In genomic region chr1:161013591-161014513, GRCh38 we compare ENCODE assay signal across 1 cellular context.
A peak's percentile ranks its signal among the peaks of the same experiment; 100 is the strongest.
TF ChIP-seq lines count a peak whose summit lies in the region.

No MANE protein-coding gene starts in this region.

TF ChIP-seq in HepG2, 621 proteins besides CTCF, POLR2A, EP300 and RAD21 (continued from another document and continues in another):
- no peak for TF ChIP-seq CERS6 (CRISPR knock-in tag; IDR thresholded peaks at IDR 0.05)
- TF ChIP-seq TRIM22 (IDR thresholded peaks at IDR 0.05) = no peak
- peak; percentile 47; the same call in 1 of the 2 replicates for TF ChIP-seq NR2F2 (IDR thresholded peaks at IDR 0.05; ENCODE audit: borderline replicate concordance, low read depth)
- TF ChIP-seq ZNF432 (CRISPR knock-in tag; IDR thresholded peaks at IDR 0.05; ENCODE audit: borderline replicate concordance) = no peak
- no peak for TF ChIP-seq ZNF296 (CRISPR knock-in tag; conservative IDR thresholded peaks at IDR 0.05)
- TF ChIP-seq AKNA (CRISPR knock-in tag; IDR thresholded peaks at IDR 0.05; ENCODE audit: borderline replicate concordance) = no peak
- no peak for TF ChIP-seq RNF219 (CRISPR knock-in tag; IDR thresholded peaks at IDR 0.05)
- peak; percentile 86 for TF ChIP-seq MLX (CRISPR knock-in tag; IDR thresholded peaks at IDR 0.05)
- peak; percentile 87; the same call in 1 of the 2 replicates for TF ChIP-seq ZNF333 (CRISPR knock-in tag; IDR thresholded peaks at IDR 0.05; ENCODE audit: borderline replicate concordance)
- 0 out of 2 replicates have a peak, but pooled peaks have one; percentile 66 for TF ChIP-seq POLR2AphosphoS2 (IDR thresholded peaks at IDR 0.05; ENCODE audit: low read depth, low read length)
- TF ChIP-seq ZNF709 (CRISPR knock-in tag; IDR thresholded peaks at IDR 0.05) = peak; percentile 39; the same call in 1 of the 2 replicates
- no peak for TF ChIP-seq ZNF407 (CRISPR knock-in tag; IDR thresholded peaks at IDR 0.05; ENCODE audit: not compliant biosample characterization)
- TF ChIP-seq NFRKB (IDR thresholded peaks at IDR 0.05) = no peak
- peak; percentile 50; the same call in 1 of the 2 replicates for TF ChIP-seq ZNF362 (CRISPR knock-in tag; IDR thresholded peaks at IDR 0.05; ENCODE audit: borderline replicate concordance)
- peak; percentile 16; the same call in 1 of the 2 replicates for TF ChIP-seq TBX3 (IDR thresholded peaks at IDR 0.05; ENCODE audit: borderline replicate concordance)
- TF ChIP-seq U2AF2 (IDR thresholded peaks at IDR 0.05; ENCODE audit: low read depth, low read length) = no peak
- TF ChIP-seq MEIS2 (CRISPR knock-in tag; IDR thresholded peaks at IDR 0.05) = peak; percentile 93
- peak; percentile 65 for TF ChIP-seq SIX4 (CRISPR knock-in tag; IDR thresholded peaks at IDR 0.05)
- TF ChIP-seq ZNF629 (CRISPR knock-in tag; conservative IDR thresholded peaks at IDR 0.05) = peak; percentile 71
- TF ChIP-seq MXI1 (IDR thresholded peaks at IDR 0.05; ENCODE audit: borderline replicate concordance, low read depth, low read length) = peak; percentile 70; the same call in 1 of the 3 replicates
- peak; percentile 81 for TF ChIP-seq ZNF292 (CRISPR knock-in tag; IDR thresholded peaks at IDR 0.05; ENCODE audit: borderline replicate concordance, low read depth)
- TF ChIP-seq ZKSCAN5 (CRISPR knock-in tag; IDR thresholded peaks at IDR 0.05) = no peak
- peak; percentile 96 for TF ChIP-seq ZGPAT (CRISPR knock-in tag; IDR thresholded peaks at IDR 0.05)
- TF ChIP-seq FOXA3 (CRISPR knock-in tag; IDR thresholded peaks at IDR 0.05) = peak; percentile 87
- TF ChIP-seq ZSCAN9 (CRISPR knock-in tag; IDR thresholded peaks at IDR 0.05; ENCODE audit: borderline replicate concordance) = peak; percentile 87; the same call in 1 of the 2 replicates
- TF ChIP-seq ZKSCAN1 (IDR thresholded peaks at IDR 0.05; ENCODE audit: low read length) = no peak; the same call in 1 of the 2 replicates
- peak; percentile 89; the same call in 1 of the 2 replicates for TF ChIP-seq ZNF614 (CRISPR knock-in tag; IDR thresholded peaks at IDR 0.05; ENCODE audit: borderline replicate concordance)
- no peak for TF ChIP-seq IKZF1 (IDR thresholded peaks at IDR 0.05)
- TF ChIP-seq RBM39 (IDR thresholded peaks at IDR 0.05; ENCODE audit: low read depth, low read length, poor library complexity, severe bottlenecking) = no peak
- TF ChIP-seq ZNF33B (CRISPR knock-in tag; IDR thresholded peaks at IDR 0.05) = no peak; the same call in 1 of the 2 replicates
- no peak for TF ChIP-seq ZNF550 (CRISPR knock-in tag; IDR thresholded peaks at IDR 0.05; ENCODE audit: borderline replicate concordance)
- peak; percentile 54 for TF ChIP-seq ZNF564 (CRISPR knock-in tag; IDR thresholded peaks at IDR 0.05)
- TF ChIP-seq KDM6A (CRISPR knock-in tag; IDR thresholded peaks at IDR 0.05; ENCODE audit: low read depth) = peak; percentile 99
